1 cellular context compared by ENCODE assay signal in the genomic region with DNA sequence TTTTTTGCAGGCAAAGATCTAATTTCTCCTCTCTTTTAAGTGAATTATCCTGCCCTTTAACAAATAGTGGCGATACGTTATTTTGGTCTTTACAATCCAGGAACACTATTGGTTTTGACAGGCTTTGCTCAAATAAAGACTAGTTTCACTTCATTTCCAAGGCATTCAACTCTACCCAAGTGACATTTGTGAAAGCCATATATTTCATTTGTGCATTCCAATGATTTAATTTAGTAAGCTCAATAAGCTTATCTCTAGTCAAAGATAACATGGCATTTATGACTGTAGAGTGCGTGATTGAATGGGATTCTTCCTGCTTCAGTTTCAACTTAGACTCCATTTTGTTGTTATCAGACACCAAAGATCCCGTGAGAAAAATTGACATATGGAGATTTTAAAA.
TF ChIP-seq lines count a peak whose summit lies in the region.

No MANE protein-coding gene starts in this region.

TF ChIP-seq in SK-N-SH, 30 proteins besides CTCF, POLR2A, EP300 and RAD21 (continued from another document):
- TF ChIP-seq ZBTB33 (IDR thresholded peaks at IDR 0.05; ENCODE audit: borderline replicate concordance, low read depth) (no peak), ELF1 (IDR thresholded peaks at IDR 0.05) (no peak), NRF1 (IDR thresholded peaks at IDR 0.05; ENCODE audit: low read depth, low read length) (no peak), SMC3 (IDR thresholded peaks at IDR 0.05; ENCODE audit: low read depth, low read length) (no peak), MXI1 (IDR thresholded peaks at IDR 0.05; ENCODE audit: low read depth, low read length) (no peak), JUND (IDR thresholded peaks at IDR 0.05) (no peak), TAF1 (IDR thresholded peaks at IDR 0.05; ENCODE audit: borderline replicate concordance, low read depth, low read length) (no peak), MAX (IDR thresholded peaks at IDR 0.05; ENCODE audit: low read depth) (no peak), GABPA (IDR thresholded peaks at IDR 0.05; ENCODE audit: low read depth) (no peak), YY1 (IDR thresholded peaks at IDR 0.05; ENCODE audit: low read depth) (no peak), IRF3 (IDR thresholded peaks at IDR 0.05; ENCODE audit: low read depth, low read length) (no peak), FOXM1 (IDR thresholded peaks at IDR 0.05; ENCODE audit: low read depth) (no peak)
- TF ChIP-seq, protein P1, sequence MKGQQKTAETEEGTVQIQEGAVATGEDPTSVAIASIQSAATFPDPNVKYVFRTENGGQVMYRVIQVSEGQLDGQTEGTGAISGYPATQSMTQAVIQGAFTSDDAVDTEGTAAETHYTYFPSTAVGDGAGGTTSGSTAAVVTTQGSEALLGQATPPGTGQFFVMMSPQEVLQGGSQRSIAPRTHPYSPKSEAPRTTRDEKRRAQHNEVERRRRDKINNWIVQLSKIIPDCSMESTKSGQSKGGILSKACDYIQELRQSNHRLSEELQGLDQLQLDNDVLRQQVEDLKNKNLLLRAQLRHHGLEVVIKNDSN (IDR thresholded peaks at IDR 0.05; ENCODE audit: borderline replicate concordance, low read depth), result no peak
